19 cellular contexts compared by ENCODE assay signal in genomic region chr17:69809331-69809730, GRCh38.
A peak's percentile ranks its signal among the peaks of the same experiment; 100 is the strongest.
DNase-seq lines count a peak whose midpoint lies in the region; ATAC-seq, FAIRE-seq and TF ChIP-seq lines count a peak whose summit lies in the region.
"Had no signal": no experiment of that assay in that cellular context is flagged by ENCODE, and none has a peak within 500 bp of the region (broad histone marks: within the 10 kb centered on the region; RNA-seq: fewer than 3 reads in every experiment).

No MANE protein-coding gene starts in this region.

- H3K27ac Mint-ChIP-seq in CD14-positive monocyte, result no peak overlapping the region
- H3K27ac Mint-ChIP-seq: B cell; CD4-positive, alpha-beta memory T cell had no signal

- TF ChIP-seq CTCF in IMR-90 (conservative IDR thresholded peaks at IDR 0.05; ENCODE audit: low read depth, low read length) (no peak), foreskin keratinocyte (conservative IDR thresholded peaks at IDR 0.05) (no peak), smooth muscle cell (IDR thresholded peaks at IDR 0.05; ENCODE audit: borderline replicate concordance, insufficient read depth, poor library complexity, severe bottlenecking) (no peak), CD14-positive monocyte (IDR thresholded peaks at IDR 0.05) (no peak), suprapubic skin (IDR thresholded peaks at IDR 0.05) (no peak)

- no CpG with 5 or more reads among the region's 1 CpG for WGBS in IMR-90 (ENCODE audit: extremely low coverage in 2 of 2, insufficient read length in 1 of 2), 2 experiments
- WGBS in smooth muscle cell (ENCODE audit: low lambda C conversion rate), result 22% methylated on average over 1 of the region's 1 CpG
- WGBS in suprapubic skin, result 79% methylated on average over 1 of the region's 1 CpG

- in situ Hi-C loops in IMR-90 (cut with MboI; ENCODE audit: low sequenced_read_pairs), result no loop called here

- H3K27me3 ChIP-seq in IMR-90 (ENCODE audit: control insufficient read depth, insufficient read depth, low read length) (no peaks in the 10 kb centered on the region), foreskin keratinocyte (no peaks in the 10 kb centered on the region), smooth muscle cell (ENCODE audit: low read depth) (no peaks in the 10 kb centered on the region), suprapubic skin (no peaks in the 10 kb centered on the region)

- CTCF ChIA-PET in IMR-90 (lab: Yijun Ruan, JAX), result no interaction called here

- no peak overlapping the region for H3K9ac ChIP-seq in IMR-90 (ENCODE audit: low read depth, low read length)
- no peak overlapping the region for H3K9ac ChIP-seq in smooth muscle cell (ENCODE audit: low read depth)

- H3K4me1 ChIP-seq in IMR-90 (ENCODE audit: control insufficient read depth, insufficient read depth, low read length) (peaks cover 2% of the 10 kb centered on the region; the same call in 1 of the 2 replicates), foreskin keratinocyte (no peaks in the 10 kb centered on the region), smooth muscle cell (ENCODE audit: low read depth) (no peaks in the 10 kb centered on the region), suprapubic skin (no peaks in the 10 kb centered on the region)

- H4K91ac ChIP-seq in IMR-90 (ENCODE audit: insufficient read depth, low read depth, low read length), result no peak overlapping the region

- H3K27me3 Mint-ChIP-seq in CD14-positive monocyte (ENCODE audit: low read depth in 3 of 3), result peaks cover 0 to 1% (median 0%) of the 10 kb centered on the region in 3 donors
- H3K27me3 Mint-ChIP-seq: B cell; CD4-positive, alpha-beta memory T cell had no signal

- H3K9me3 Mint-ChIP-seq in CD14-positive monocyte, result peaks cover 0 to 8% (median 2%) of the 10 kb centered on the region in 7 donors

- no peak overlapping the region for H2AFZ ChIP-seq in IMR-90 (replicated peaks; ENCODE audit: low read length, poor library complexity)
- H2AFZ ChIP-seq in smooth muscle cell (ENCODE audit: low read depth), result peak overlapping the region; percentile 39

- H2BK20ac ChIP-seq in IMR-90 (ENCODE audit: low read depth, low read length), result no peak overlapping the region

- POLR2A ChIA-PET in IMR-90 (lab: Charles Lee; ENCODE audit: unreplicated experiment), result interaction anchor here (0.5 kb wide), 1 partner anchor 28 kb away, joined by 3 read pairs; no protein-coding TSS in a partner anchor

- H3K4me2 ChIP-seq in IMR-90 (ENCODE audit: low read depth, low read length) (no peak overlapping the region), smooth muscle cell (peak overlapping the region; percentile 1)

- H2BK5ac ChIP-seq in IMR-90 (ENCODE audit: low read depth, low read length, poor library complexity, severe bottlenecking), result no peak overlapping the region

- H3K79me1 ChIP-seq in IMR-90 (ENCODE audit: low read depth in 1 of 2, low read length in 2 of 2), result no peaks in the 10 kb centered on the region

- no peak for TF ChIP-seq EP300 in suprapubic skin (IDR thresholded peaks at IDR 0.05)

- H3K4me3 Mint-ChIP-seq in CD14-positive monocyte, result no peak overlapping the region
- H3K4me3 Mint-ChIP-seq: B cell; CD4-positive, alpha-beta memory T cell had no signal

- H3K14ac ChIP-seq in IMR-90 (replicated peaks; ENCODE audit: low read depth, low read length), result no peak overlapping the region

- no peaks in the 10 kb centered on the region for H3K9me1 ChIP-seq in IMR-90 (ENCODE audit: insufficient read depth, low read length)

- H3K4me3 ChIP-seq in IMR-90 (ENCODE audit: insufficient read depth, low read depth, low read length) (no peak overlapping the region), smooth muscle cell (no peak overlapping the region), suprapubic skin (no peak overlapping the region)

- H3K56ac ChIP-seq in IMR-90 (ENCODE audit: extremely low read depth, insufficient read depth, low read length), result no peak overlapping the region

- ATAC-seq in IMR-90 (ENCODE audit: low read depth) (peak; percentile 57), foreskin keratinocyte (no peak)
- ATAC-seq: HepG2, Panc1 had no signal

- BruUV-seq in IMR-90 (replicated peaks; lab: Mats Ljungman, UMichigan), result no TSS peak

- H3K79me2 ChIP-seq in smooth muscle cell (ENCODE audit: low read depth), result no peaks in the 10 kb centered on the region

- dilution Hi-C loops in IMR-90 (cut with HindIII; ENCODE audit: low sequenced_read_pairs, unreplicated experiment), result no loop called here

- no peak overlapping the region for H4K8ac ChIP-seq in IMR-90 (ENCODE audit: low read depth in 2 of 2, low read length in 2 of 2)

- no peak for TF ChIP-seq POLR2A in IMR-90 (IDR thresholded peaks at IDR 0.05; ENCODE audit: low read depth, low read length)
- TF ChIP-seq POLR2A in suprapubic skin (IDR thresholded peaks at IDR 0.05), result no peak
- TF ChIP-seq POLR2A in GM12891 (IDR thresholded peaks at IDR 0.05; ENCODE audit: low read depth, low read length), result no peak

- DNase-seq in IMR-90 (no peak), astrocyte of the hippocampus (ENCODE audit: low read depth, low spot score) (peak; percentile 40), foreskin keratinocyte (peak; percentile 44 to 55), smooth muscle cell (lab: John Stamatoyannopoulos, UW; ENCODE audit: unreplicated experiment) (no peak), CD14-positive monocyte (ENCODE audit: low spot score) (no peak), suprapubic skin (ENCODE audit: low spot score in 2 of 2) (no peak), GM12891 (ENCODE audit: insufficient read length, low spot score) (no peak)
- DNase-seq: CD4-positive, alpha-beta memory T cell; DND-41; H7; NCI-H1417 treated with DMSO at 0.1 percent for 48 hours; NCI-H2029; NCI-H2171 treated with DMSO at 0.1 percent for 48 hours; NCI-H510A; SHP77 had no signal

- no peak for FAIRE-seq in GM12891 (lab: Jason Lieb, UNC)
- FAIRE-seq: D721Med, HepG2 had no signal

- H4K20me1 ChIP-seq in IMR-90 (ENCODE audit: insufficient read depth, low read length), result no peaks in the 10 kb centered on the region
- no peaks in the 10 kb centered on the region for H4K20me1 ChIP-seq in smooth muscle cell (ENCODE audit: low read depth)

- no peak overlapping the region for H2BK120ac ChIP-seq in IMR-90 (ENCODE audit: low read depth, low read length)

- H3K18ac ChIP-seq in IMR-90 (ENCODE audit: low read depth, low read length), result no peak overlapping the region; the same call in 1 of the 2 replicates

- no peak overlapping the region for H3K4ac ChIP-seq in IMR-90 (ENCODE audit: low read depth, low read length)

- H3K9me3 ChIP-seq in IMR-90 (ENCODE audit: control insufficient read depth, insufficient read depth, low read length), result no peaks in the 10 kb centered on the region
- no peaks in the 10 kb centered on the region for H3K9me3 ChIP-seq in smooth muscle cell (replicated peaks; ENCODE audit: low read depth)
- H3K9me3 ChIP-seq in suprapubic skin, result no peaks in the 10 kb centered on the region

- no peak overlapping the region for H4K5ac ChIP-seq in IMR-90 (ENCODE audit: low read depth, low read length)

- H3K23ac ChIP-seq in IMR-90 (ENCODE audit: low read depth, low read length), result no peak overlapping the region

- H3K27ac ChIP-seq in IMR-90 (ENCODE audit: insufficient read depth, low read length), result no peak overlapping the region
- no peak overlapping the region for H3K27ac ChIP-seq in foreskin keratinocyte
- H3K27ac ChIP-seq in smooth muscle cell (ENCODE audit: low read depth), result peak overlapping the region; percentile 44
- no peak overlapping the region for H3K27ac ChIP-seq in suprapubic skin

- no peaks in the 10 kb centered on the region for H3K4me1 Mint-ChIP-seq in CD14-positive monocyte
- H3K4me1 Mint-ChIP-seq: B cell; CD4-positive, alpha-beta memory T cell had no signal

- no peaks in the 10 kb centered on the region for H3F3A ChIP-seq in smooth muscle cell (ENCODE audit: low read depth)

- TF ChIP-seq RAD21 in IMR-90 (IDR thresholded peaks at IDR 0.05; ENCODE audit: low read length), result no peak

- no peak overlapping the region for H2AK9ac ChIP-seq in IMR-90 (replicated peaks; ENCODE audit: low read depth, low read length, poor library complexity)

- H2BK15ac ChIP-seq in IMR-90 (ENCODE audit: low read depth, low read length), result no peak overlapping the region

- H3K36me3 Mint-ChIP-seq in CD14-positive monocyte, result no peaks in the 10 kb centered on the region
- H3K36me3 Mint-ChIP-seq: CD4-positive, alpha-beta memory T cell had no signal

- no peak overlapping the region for H2AK5ac ChIP-seq in IMR-90 (ENCODE audit: low read depth, low read length)

- intact Hi-C loops in IMR-90 (cut with micrococcal nuclease), result no loop called here
- intact Hi-C loops in CD14-positive monocyte (cut with micrococcal nuclease), result no loop called here

- H3K36me3 ChIP-seq in IMR-90 (ENCODE audit: control insufficient read depth, insufficient read depth, low read length) (no peaks in the 10 kb centered on the region), smooth muscle cell (ENCODE audit: low read depth) (no peaks in the 10 kb centered on the region), suprapubic skin (no peaks in the 10 kb centered on the region)

TF ChIP-seq in IMR-90, 13 proteins besides CTCF, POLR2A, EP300 and RAD21 (continues in another document):
- TF ChIP-seq SMC3 (IDR thresholded peaks at IDR 0.05; ENCODE audit: low read depth, low read length) (no peak), FOS (IDR thresholded peaks at IDR 0.05; ENCODE audit: low read depth, low read length) (no peak), MAFK (IDR thresholded peaks at IDR 0.05; ENCODE audit: low read depth, low read length) (no peak), RCOR1 (IDR thresholded peaks at IDR 0.05; ENCODE audit: insufficient replicate concordance, low read length) (no peak), CEBPB (IDR thresholded peaks at IDR 0.05; ENCODE audit: low read depth, low read length) (no peak), MXI1 (IDR thresholded peaks at IDR 0.05; ENCODE audit: borderline replicate concordance, low read depth, low read length) (no peak), NFE2L2 (IDR thresholded peaks at IDR 0.05; ENCODE audit: low read depth, low read length) (no peak), MAZ (IDR thresholded peaks at IDR 0.05; ENCODE audit: borderline replicate concordance, low read depth, low read length) (no peak), CHD1 (IDR thresholded peaks at IDR 0.05; ENCODE audit: low read depth, low read length) (no peak)

TF ChIP-seq in GM12891, 5 proteins besides CTCF, POLR2A, EP300 and RAD21:
- TF ChIP-seq POU2F2 (IDR thresholded peaks at IDR 0.05; ENCODE audit: low read depth, low read length) (no peak), PAX5 (IDR thresholded peaks at IDR 0.05; ENCODE audit: insufficient read depth, low read length, severe bottlenecking) (no peak), TAF1 (IDR thresholded peaks at IDR 0.05; ENCODE audit: low read depth, low read length) (no peak), SPI1 (IDR thresholded peaks at IDR 0.05; ENCODE audit: low read depth, low read length) (no peak), POLR2AphosphoS5 (IDR thresholded peaks at IDR 0.05; ENCODE audit: low read depth, low read length) (no peak)

Comparison
In these comparisons a context has a peak if more than half of its experiments do, and no peak if none do; other contexts are left out.
1. DNase-seq: peak in astrocyte of the hippocampus (single experiment) and foreskin keratinocyte (2 of 2); none in IMR-90 (single experiment), smooth muscle cell (single experiment), CD14-positive monocyte (single experiment), suprapubic skin (0 of 2) and GM12891 (single experiment).